ENCODE assay signal across 1 cellular context in genomic region chr2:37096568-37096967, GRCh38.
TF ChIP-seq lines count a peak whose summit lies in the region.

No MANE protein-coding gene starts in this region.

TF ChIP-seq in SK-N-SH treated with all-trans-retinoic acid at 6 μM for 48 hours, 23 proteins besides CTCF, POLR2A, EP300 and RAD21 (continued from another document):
- TF ChIP-seq TSHZ2 (CRISPR knock-in tag; IDR thresholded peaks at IDR 0.05) (no peak), ZNF8 (CRISPR knock-in tag; IDR thresholded peaks at IDR 0.05) (no peak), ESRRG (CRISPR knock-in tag; IDR thresholded peaks at IDR 0.05) (no peak), CSDC2 (CRISPR knock-in tag; IDR thresholded peaks at IDR 0.05) (no peak), TOX (CRISPR knock-in tag; IDR thresholded peaks at IDR 0.05; ENCODE audit: borderline replicate concordance) (no peak), ARNTL (CRISPR knock-in tag; IDR thresholded peaks at IDR 0.05; ENCODE audit: borderline replicate concordance, low read depth) (no peak), TCF4 (CRISPR knock-in tag; IDR thresholded peaks at IDR 0.05; ENCODE audit: borderline replicate concordance) (no peak), ZC3H10 (CRISPR knock-in tag; IDR thresholded peaks at IDR 0.05) (no peak), CSRNP3 (CRISPR knock-in tag; IDR thresholded peaks at IDR 0.05) (no peak), ZFP30 (CRISPR knock-in tag; IDR thresholded peaks at IDR 0.05) (no peak), ZNF565 (CRISPR knock-in tag; conservative IDR thresholded peaks at IDR 0.05; ENCODE audit: low read depth) (no peak), ISL1 (CRISPR knock-in tag; IDR thresholded peaks at IDR 0.05) (no peak), CREB5 (CRISPR knock-in tag; IDR thresholded peaks at IDR 0.05; ENCODE audit: low read depth) (no peak), BACH2 (CRISPR knock-in tag; IDR thresholded peaks at IDR 0.05; ENCODE audit: borderline replicate concordance) (no peak), GLIS3 (CRISPR knock-in tag; IDR thresholded peaks at IDR 0.05) (no peak)
TF ChIP-seq in SK-N-SH treated with all-trans-retinoic acid at 6 μM for 48 hours: peak in this region for 0.
